In genomic region chr1:149972547-149972946, GRCh38 we compare ENCODE assay signal across 28 cellular contexts.
"Had no signal": no experiment of that assay in that cellular context is flagged by ENCODE, and none has a peak within 500 bp of the region (broad histone marks: within the 10 kb centered on the region; RNA-seq: fewer than 3 reads in every experiment).

No MANE protein-coding gene starts in this region.

- H3K27ac ChIP-seq: left ventricle myocardium inferior, neural progenitor cell, neutrophil, parathyroid adenoma, right atrium auricular region, suprapubic skin, thoracic aorta, tibial artery, upper lobe of right lung had no signal

- H3K4me1 ChIP-seq: neural progenitor cell, parathyroid adenoma, right atrium auricular region, suprapubic skin, tibial artery, upper lobe of right lung had no signal

- H3K4me3 ChIP-seq: left ventricle myocardium inferior, lung, neural progenitor cell, right atrium auricular region, right lobe of liver, smooth muscle cell, suprapubic skin, thoracic aorta, tibial artery, upper lobe of right lung had no signal

- ATAC-seq: natural killer cell; stimulated activated memory B cell treated with anti-CD40 and anti-IgM and Interleukin-4, amounts not matched to agents 10 μg/mL and 1 μg/mL and 100 μg/mL, for 72 hours; upper lobe of right lung had no signal

- H3K4me3 Mint-ChIP-seq: mesothelial cell of epicardium; naive B cell; natural killer cell; nephron progenitor cell; neural progenitor cell; stimulated activated memory B cell treated with anti-CD40 and anti-IgM and Interleukin-4, amounts not matched to agents 10 μg/mL and 1 μg/mL and 100 μg/mL, for 72 hours had no signal

- H3K9me3 ChIP-seq: left ventricle myocardium inferior, neutrophil, right atrium auricular region, right lobe of liver, suprapubic skin, thoracic aorta, tibial artery, upper lobe of right lung had no signal

- H3K4me1 Mint-ChIP-seq: nephron progenitor cell, neural progenitor cell had no signal

- H3K9me3 Mint-ChIP-seq: mesothelial cell of epicardium; naive B cell; natural killer cell; nephron progenitor cell; neural progenitor cell; stimulated activated memory B cell treated with anti-CD40 and anti-IgM and Interleukin-4, amounts not matched to agents 10 μg/mL and 1 μg/mL and 100 μg/mL, for 72 hours had no signal

- DNase-seq: hypothalamus; islet precursor cell; left ventricle myocardium inferior; mesendoderm; naive B cell; natural killer cell; nephron progenitor cell; occipital lobe; right lobe of liver; stimulated activated CD4-positive, alpha-beta T cell treated with anti-CD3 and anti-CD28 coated beads, Interleukin-1b, Interleukin-23, amount 100 ng/mL, for 48 hours; stimulated activated CD4-positive, alpha-beta T cell treated with anti-CD3 and anti-CD28 coated beads, Interleukin-2, amount 100 ng/mL, for 48 hours; stimulated activated CD4-positive, alpha-beta T cell treated with anti-CD3 and anti-CD28 coated beads, Interleukin-4, amount 100 ng/mL, for 4 hours; stimulated activated CD8-positive, alpha-beta memory T cell treated with anti-CD3 and anti-CD28 coated beads, Interleukin-4, amount 100 ng/mL, for 48 hours; stimulated activated naive CD4-positive, alpha-beta T cell treated with Interleukin-2 at 50 U/mL for 16 hours; tibial artery; trophoblast cell; upper lobe of right lung had no signal

- H3K36me3 ChIP-seq: neural progenitor cell, neutrophil had no signal

- H3K27ac Mint-ChIP-seq: mesothelial cell of epicardium; naive B cell; natural killer cell; neural progenitor cell; progenitor cell of endocrine pancreas; stimulated activated memory B cell treated with anti-CD40 and anti-IgM and Interleukin-4, amounts not matched to agents 10 μg/mL and 1 μg/mL and 100 μg/mL, for 72 hours had no signal

- H3K27me3 Mint-ChIP-seq: progenitor cell of endocrine pancreas; stimulated activated memory B cell treated with anti-CD40 and anti-IgM and Interleukin-4, amounts not matched to agents 10 μg/mL and 1 μg/mL and 100 μg/mL, for 72 hours had no signal

- H3K27me3 ChIP-seq: neural progenitor cell, right atrium auricular region, right lobe of liver, suprapubic skin, tibial artery, upper lobe of right lung had no signal
